In genomic region chr1:197908695-197909336, GRCh38 we compare ENCODE assay signal across 16 cellular contexts. TPM values are rescaled to one million over a fixed set of nuclear protein-coding genes. Genes with fewer than 3 reads are reported as not detected.
DNase-seq lines count a peak whose midpoint lies in the region; ATAC-seq and TF ChIP-seq lines count a peak whose summit lies in the region.
"Had no signal": no experiment of that assay in that cellular context is flagged by ENCODE, and none has a peak within 500 bp of the region (broad histone marks: within the 10 kb centered on the region; RNA-seq: fewer than 3 reads in every experiment).

No MANE protein-coding gene starts in this region.

- no peak overlapping the region for H3K9ac ChIP-seq in H9 (ENCODE audit: extremely low read depth, insufficient read length, low read length)
- no peak overlapping the region for H3K9ac ChIP-seq in mesenchymal stem cell (ENCODE audit: low read length)

- POLR2A ChIA-PET in activated CD8-positive, alpha-beta T cell treated with anti-CD3 and anti-CD28 coated beads for 36 hours (lab: Charles Lee), result no interaction called here

- WGBS in H9 (ENCODE audit: extremely low coverage, insufficient read length, low lambda C conversion rate), result no CpG with 5 or more reads among the region's 15 CpGs
- WGBS in mesenchymal stem cell, result 2% methylated on average over 10 of the region's 15 CpGs

- peak overlapping the region in 3 of 4 donors; percentile 10 to 75 (median 22) for H3K4me3 Mint-ChIP-seq in CD4-positive, CD25-positive, alpha-beta regulatory T cell
- peak overlapping the region in 1 of 2 experiments; percentile 61; a peak in 2 of 5 replicates for H3K4me3 Mint-ChIP-seq in H9
- peak overlapping the region; percentile 18 for H3K4me3 Mint-ChIP-seq in activated CD8-positive, alpha-beta T cell treated with anti-CD3 and anti-CD28 coated beads for 36 hours
- peak overlapping the region; percentile 5 for H3K4me3 Mint-ChIP-seq in mesothelial cell of epicardium

- no peak overlapping the region for H4K91ac ChIP-seq in H9 (ENCODE audit: insufficient read length, low read depth, low read length)
- no peak overlapping the region for H4K91ac ChIP-seq in mesenchymal stem cell (ENCODE audit: low read length)

- H3K4me1 Mint-ChIP-seq in CD4-positive, CD25-positive, alpha-beta regulatory T cell, result peaks cover 9 to 57% (median 41%) of the 10 kb centered on the region in 4 donors
- peaks cover 34 to 47% of the 10 kb centered on the region in 2 experiments for H3K4me1 Mint-ChIP-seq in H9
- peaks cover 47% of the 10 kb centered on the region for H3K4me1 Mint-ChIP-seq in activated CD8-positive, alpha-beta T cell treated with anti-CD3 and anti-CD28 coated beads for 36 hours (ENCODE audit: low read depth)
- peaks cover 49% of the 10 kb centered on the region for H3K4me1 Mint-ChIP-seq in mesothelial cell of epicardium

- H4K8ac ChIP-seq in H9 (replicated peaks; ENCODE audit: insufficient read length, low read depth, low read length) (no peak overlapping the region), mesenchymal stem cell (ENCODE audit: low read length) (no peak overlapping the region)

- H3K14ac ChIP-seq in H9 (ENCODE audit: insufficient read depth, low read length) (no peak overlapping the region), mesenchymal stem cell (ENCODE audit: low read length in 2 of 2) (no peak overlapping the region)

- H2AFZ ChIP-seq in H9 (ENCODE audit: low read length), result no peak overlapping the region
- no peak overlapping the region for H2AFZ ChIP-seq in mesenchymal stem cell (ENCODE audit: low read depth, low read length)

- H3K56ac ChIP-seq in H9 (ENCODE audit: insufficient read length, low read depth, low read length), result no peak overlapping the region

- DNase-seq in CD4-positive, CD25-positive, alpha-beta regulatory T cell, result no peak
- DNase-seq in H9 (no peak), mesothelial cell of epicardium (ENCODE audit: low spot score in 2 of 2, unreplicated experiment in 2 of 2) (peak in 1 of 2 experiments; percentile 55), HuH-7.5 (ENCODE audit: low spot score) (no peak), mesenchymal stem cell (no peak), pons (ENCODE audit: low spot score) (no peak)
- no peak for DNase-seq in activated CD8-positive, alpha-beta T cell treated with anti-CD3 and anti-CD28 coated beads for 36 hours
- DNase-seq: effector memory CD8-positive, alpha-beta T cell; left ventricle myocardium inferior; ovary; stimulated activated CD4-positive, alpha-beta T cell treated with anti-CD3 and anti-CD28 coated beads, Interleukin-4, amount 100 ng/mL, for 24 hours; substantia nigra had no signal

- H2AK5ac ChIP-seq in H9 (ENCODE audit: insufficient read length, low read length) (no peak overlapping the region), mesenchymal stem cell (ENCODE audit: low read length, severe bottlenecking) (no peak overlapping the region)

- H2BK15ac ChIP-seq in H9 (ENCODE audit: low read depth, low read length), result no peak overlapping the region
- H2BK15ac ChIP-seq in mesenchymal stem cell (ENCODE audit: low read depth, poor library complexity, severe bottlenecking), result no peak overlapping the region

- no peak; the same call in 2 of the 3 replicates for TF ChIP-seq CTCF in H9 (conservative IDR thresholded peaks at IDR 0.05)
- no peak for TF ChIP-seq CTCF in activated CD8-positive, alpha-beta T cell treated with anti-CD3 and anti-CD28 coated beads for 36 hours (IDR thresholded peaks at IDR 0.05)
- TF ChIP-seq CTCF in mesothelial cell of epicardium (IDR thresholded peaks at IDR 0.05; ENCODE audit: unreplicated experiment), result no peak

- peaks cover 55% of the 10 kb centered on the region for H3K4me1 ChIP-seq in CD4-positive, CD25-positive, alpha-beta regulatory T cell (ENCODE audit: control insufficient read depth, insufficient read depth, low read length, poor library complexity, severe bottlenecking)
- H3K4me1 ChIP-seq in H9 (ENCODE audit: insufficient read depth, low read length) (peaks cover 4% of the 10 kb centered on the region; the same call in 1 of the 2 replicates), mesenchymal stem cell (ENCODE audit: control insufficient read depth, insufficient read depth, low read depth, low read length) (peaks cover 26% of the 10 kb centered on the region)

- no peak overlapping the region for H3T11ph ChIP-seq in H9 (ENCODE audit: low read length)

- H2BK20ac ChIP-seq in H9 (ENCODE audit: low read depth, low read length, poor library complexity, severe bottlenecking), result no peak overlapping the region

- H3K27me3 ChIP-seq in CD4-positive, CD25-positive, alpha-beta regulatory T cell (ENCODE audit: control insufficient read depth, insufficient read depth, low read length), result peaks cover 73% of the 10 kb centered on the region
- peaks cover 90% of the 10 kb centered on the region for H3K27me3 ChIP-seq in H9 (ENCODE audit: insufficient read depth, low read length)
- peaks cover 73 to 81% of the 10 kb centered on the region in 2 experiments for H3K27me3 ChIP-seq in mesenchymal stem cell (ENCODE audit: control insufficient read depth in 1 of 2, insufficient read depth in 1 of 2, low read length in 2 of 2)
- H3K27me3 ChIP-seq: ovary had no signal

- H3K27me3 Mint-ChIP-seq in CD4-positive, CD25-positive, alpha-beta regulatory T cell, result peaks cover 100% of the 10 kb centered on the region
- peaks cover 100% of the 10 kb centered on the region for H3K27me3 Mint-ChIP-seq in H9 (ENCODE audit: low read depth)
- H3K27me3 Mint-ChIP-seq in activated CD8-positive, alpha-beta T cell treated with anti-CD3 and anti-CD28 coated beads for 36 hours, result peaks cover 89% of the 10 kb centered on the region
- H3K27me3 Mint-ChIP-seq in mesothelial cell of epicardium (ENCODE audit: low read depth), result peaks cover 100% of the 10 kb centered on the region

- no peaks in the 10 kb centered on the region for H3K36me3 ChIP-seq in CD4-positive, CD25-positive, alpha-beta regulatory T cell (ENCODE audit: control insufficient read depth, insufficient read depth, low read length)
- H3K36me3 ChIP-seq in mesenchymal stem cell (ENCODE audit: control insufficient read depth in 1 of 2, insufficient read depth in 2 of 2, low read depth in 1 of 2, low read length in 2 of 2), result no peaks in the 10 kb centered on the region
- H3K36me3 ChIP-seq: ascending aorta, left ventricle myocardium inferior, ovary had no signal

- intact Hi-C loops in activated CD8-positive, alpha-beta T cell treated with anti-CD3 and anti-CD28 coated beads for 36 hours (cut with micrococcal nuclease), result no loop called here

- H2BK5ac ChIP-seq in H9 (ENCODE audit: insufficient read length, low read length) (no peak overlapping the region), mesenchymal stem cell (ENCODE audit: low read depth, low read length, poor library complexity, severe bottlenecking) (no peak overlapping the region)

- H3K4ac ChIP-seq in H9 (ENCODE audit: low read depth, low read length) (no peak overlapping the region), mesenchymal stem cell (ENCODE audit: low read depth in 1 of 2, low read length in 2 of 2) (no peak overlapping the region)

- H3K18ac ChIP-seq in H9 (ENCODE audit: insufficient read length, low read depth, low read length) (no peak overlapping the region), mesenchymal stem cell (ENCODE audit: low read depth in 1 of 2, low read length in 2 of 2) (no peak overlapping the region)

- no peaks in the 10 kb centered on the region for H4K20me1 ChIP-seq in H9 (ENCODE audit: control insufficient read depth, insufficient read depth, insufficient read length)

- H3K79me1 ChIP-seq in H9 (ENCODE audit: insufficient read depth, low read depth, low read length, poor library complexity, severe bottlenecking), result no peaks in the 10 kb centered on the region
- no peaks in the 10 kb centered on the region for H3K79me1 ChIP-seq in mesenchymal stem cell (replicated peaks; ENCODE audit: low read length, poor library complexity, severe bottlenecking)

- H3K36me3 Mint-ChIP-seq in CD4-positive, CD25-positive, alpha-beta regulatory T cell, result no peaks in the 10 kb centered on the region
- no peaks in the 10 kb centered on the region for H3K36me3 Mint-ChIP-seq in H9 (ENCODE audit: insufficient read depth in 1 of 3, low read depth in 3 of 3)
- H3K36me3 Mint-ChIP-seq in activated CD8-positive, alpha-beta T cell treated with anti-CD3 and anti-CD28 coated beads for 36 hours (ENCODE audit: low read depth), result no peaks in the 10 kb centered on the region
- no peaks in the 10 kb centered on the region for H3K36me3 Mint-ChIP-seq in mesothelial cell of epicardium

- no peak overlapping the region for H4K5ac ChIP-seq in H9 (ENCODE audit: insufficient read length, low read depth, low read length)

- ATAC-seq in CD4-positive, CD25-positive, alpha-beta regulatory T cell (ENCODE audit: low read depth in 2 of 2), result no peak
- no peak for ATAC-seq in activated CD8-positive, alpha-beta T cell treated with anti-CD3 and anti-CD28 coated beads for 36 hours
- ATAC-seq in HG02884 (IDR thresholded peaks at IDR 0.05; ENCODE audit: unreplicated experiment), result no peak
- ATAC-seq: effector memory CD8-positive, alpha-beta T cell; GM12878 had no signal

- no peak overlapping the region for H3K4me3 ChIP-seq in CD4-positive, CD25-positive, alpha-beta regulatory T cell (ENCODE audit: low read depth, low read length)
- H3K4me3 ChIP-seq in mesenchymal stem cell (ENCODE audit: insufficient read depth in 1 of 2, low read depth in 1 of 2, low read length in 2 of 2), result peak overlapping the region in 1 of 2 experiments; percentile 30
- H3K4me3 ChIP-seq: ascending aorta, GM12878, left ventricle myocardium inferior, ovary had no signal

- H3K23ac ChIP-seq in H9 (ENCODE audit: insufficient read length, low read depth, low read length), result no peak overlapping the region
- H3K23ac ChIP-seq in mesenchymal stem cell (ENCODE audit: low read length in 2 of 2), result no peak overlapping the region

- H3K79me2 ChIP-seq in H9 (ENCODE audit: insufficient read depth, low read length), result no peaks in the 10 kb centered on the region

- CTCF ChIA-PET in activated CD8-positive, alpha-beta T cell treated with anti-CD3 and anti-CD28 coated beads for 36 hours (lab: Charles Lee), result interaction anchor here (1.3 to 2.9 kb wide), 2 partner anchors 12 to 15 kb away, joined by 6 to 12 read pairs; no protein-coding TSS in a partner anchor

- H2BK12ac ChIP-seq in H9 (ENCODE audit: insufficient read length, low read depth, low read length) (no peak overlapping the region), mesenchymal stem cell (ENCODE audit: low read length in 2 of 2) (no peak overlapping the region)

- H2BK120ac ChIP-seq in H9 (ENCODE audit: low read depth, low read length, poor library complexity, severe bottlenecking) (no peak overlapping the region), mesenchymal stem cell (ENCODE audit: low read depth, low read length) (no peak overlapping the region)

- no peak overlapping the region for H3K27ac ChIP-seq in CD4-positive, CD25-positive, alpha-beta regulatory T cell (ENCODE audit: insufficient read depth, low read length, poor library complexity, severe bottlenecking)
- H3K27ac ChIP-seq in H9 (ENCODE audit: insufficient read length, low read depth, low read length) (no peak overlapping the region), mesenchymal stem cell (ENCODE audit: low read length, poor library complexity, severe bottlenecking) (no peak overlapping the region)
- H3K27ac ChIP-seq: ascending aorta, left ventricle myocardium inferior, ovary had no signal

- H3K27ac Mint-ChIP-seq in CD4-positive, CD25-positive, alpha-beta regulatory T cell, result no peak overlapping the region
- no peak overlapping the region for H3K27ac Mint-ChIP-seq in H9
- H3K27ac Mint-ChIP-seq in activated CD8-positive, alpha-beta T cell treated with anti-CD3 and anti-CD28 coated beads for 36 hours, result no peak overlapping the region
- no peak overlapping the region for H3K27ac Mint-ChIP-seq in mesothelial cell of epicardium
- H3K27ac Mint-ChIP-seq: effector memory CD8-positive, alpha-beta T cell had no signal

- peaks cover 0 to 3% of the 10 kb centered on the region in 2 experiments for H3K9me3 ChIP-seq in CD4-positive, CD25-positive, alpha-beta regulatory T cell (ENCODE audit: control insufficient read depth in 2 of 2, low read length in 2 of 2)
- H3K9me3 ChIP-seq in H9 (ENCODE audit: control insufficient read depth, low read depth, low read length), result no peaks in the 10 kb centered on the region
- H3K9me3 ChIP-seq in mesenchymal stem cell (ENCODE audit: control insufficient read depth, low read length), result no peaks in the 10 kb centered on the region
- H3K9me3 ChIP-seq: ascending aorta, left ventricle myocardium inferior, ovary had no signal

- H3K23me2 ChIP-seq in H9 (ENCODE audit: insufficient read length, low read depth, low read length, poor library complexity, severe bottlenecking), result peaks cover 22% of the 10 kb centered on the region

- peaks cover 0 to 5% (median 0%) of the 10 kb centered on the region in 7 donors for H3K9me3 Mint-ChIP-seq in CD4-positive, CD25-positive, alpha-beta regulatory T cell
- H3K9me3 Mint-ChIP-seq in H9 (peaks cover 0 to 4% of the 10 kb centered on the region in 2 experiments; a peak in 3 of 5 replicates), mesothelial cell of epicardium (no peaks in the 10 kb centered on the region)
- H3K9me3 Mint-ChIP-seq in activated CD8-positive, alpha-beta T cell treated with anti-CD3 and anti-CD28 coated beads for 36 hours, result no peaks in the 10 kb centered on the region
- H3K9me3 Mint-ChIP-seq: effector memory CD8-positive, alpha-beta T cell had no signal

- H3K4me2 ChIP-seq in H9 (ENCODE audit: insufficient read depth, insufficient read length, low read length) (peak overlapping the region; percentile 11), mesenchymal stem cell (ENCODE audit: low read length, poor library complexity, severe bottlenecking) (no peak overlapping the region)

RNA-seq across cellular contexts. Expression of gene C1orf53, which starts 6.4 kb away (rescaled TPM):
- total RNA-seq in CD4-positive, CD25-positive, alpha-beta regulatory T cell, result not detected
- polyA plus RNA-seq in CD4-positive, CD25-positive, alpha-beta regulatory T cell, result 1 to 10 TPM in 2 of 4 donors, not detected in 2; 1.2 to 1.4 TPM
- total RNA-seq in H9 (2021) (0.99 and 1.4 TPM in 2 replicates), mesothelial cell of epicardium (3.8 to 4.6 TPM (median 4.3 TPM) in 3 replicates)
- total RNA-seq in activated CD8-positive, alpha-beta T cell treated with anti-CD3 and anti-CD28 coated beads for 36 hours, result 1 to 10 TPM in 1 of 2 experiments, under 1 TPM in 1; 0.96 to 1.2 TPM
- polyA plus RNA-seq in mesenchymal stem cell (2013, experiment 1 of 2), result 3.6 TPM
- polyA plus RNA-seq in mesenchymal stem cell (2013, experiment 2 of 2), result 5.3 TPM
- total RNA-seq: ascending aorta had no signal

RNA-seq across cellular contexts. Expression of gene LHX9, which starts 8.4 kb away (rescaled TPM):
- not detected for total RNA-seq in CD4-positive, CD25-positive, alpha-beta regulatory T cell
- polyA plus RNA-seq in CD4-positive, CD25-positive, alpha-beta regulatory T cell, result not detected
- total RNA-seq in H9 (2021) (not detected in 2 replicates), mesothelial cell of epicardium (5.8 to 6.8 TPM (median 6.2 TPM) in 3 replicates)
- not detected for total RNA-seq in activated CD8-positive, alpha-beta T cell treated with anti-CD3 and anti-CD28 coated beads for 36 hours
- not detected for polyA plus RNA-seq in mesenchymal stem cell (2013, experiment 1 of 2)
- polyA plus RNA-seq in mesenchymal stem cell (2013, experiment 2 of 2), result not detected
- total RNA-seq: activated CD8-positive, alpha-beta memory T cell treated with anti-CD3 and anti-CD28 coated beads for 36 hours; ascending aorta; GM12878; left ventricle myocardium inferior had no signal
- polyA plus RNA-seq: GM12878 had no signal
